Comparison of ENCODE assay signal across 21 cellular contexts in genomic region chr17:41870627-41871026, GRCh38. TPM values are rescaled to one million over a fixed set of nuclear protein-coding genes. Genes with fewer than 3 reads are reported as not detected.
DNase-seq lines count a peak whose midpoint lies in the region; ATAC-seq and TF ChIP-seq lines count a peak whose summit lies in the region.
"Had no signal": no experiment of that assay in that cellular context is flagged by ENCODE, and none has a peak within 500 bp of the region (broad histone marks: within the 10 kb centered on the region; RNA-seq: fewer than 3 reads in every experiment).

No MANE protein-coding gene starts in this region.

- H3K27me3 ChIP-seq in body of pancreas, result no peaks in the 10 kb centered on the region
- H3K27me3 ChIP-seq: adrenal gland, dorsolateral prefrontal cortex had no signal

- POLR2A ChIA-PET in activated CD8-positive, alpha-beta T cell treated with anti-CD3 and anti-CD28 coated beads for 36 hours (lab: Charles Lee), result interaction anchor here (0.5 to 0.6 kb wide), 2 partner anchors 15 to 44 kb away, joined by 3 read pairs; no protein-coding TSS in a partner anchor
- POLR2A ChIA-PET in activated CD8-positive, alpha-beta T cell treated with anti-CD3 and anti-CD28 coated beads, Interleukin-2, amount 10 ng/mL, durations not matched to agents 7 days and 5 days (lab: Charles Lee), result interaction anchor here (0.6 to 0.8 kb wide), 2 partner anchors 20 to 96 kb away, joined by 3 to 4 read pairs; partner anchors contain the start of gene CNP

- peaks cover 55% of the 10 kb centered on the region for H3K36me3 Mint-ChIP-seq in activated CD8-positive, alpha-beta T cell treated with anti-CD3 and anti-CD28 coated beads for 36 hours (ENCODE audit: low read depth)
- peaks cover 60% of the 10 kb centered on the region for H3K36me3 Mint-ChIP-seq in activated CD8-positive, alpha-beta T cell treated with anti-CD3 and anti-CD28 coated beads, Interleukin-2, amount 10 ng/mL, durations not matched to agents 7 days and 5 days (ENCODE audit: low read depth)

- no peaks in the 10 kb centered on the region for H3K27me3 Mint-ChIP-seq in activated CD8-positive, alpha-beta T cell treated with anti-CD3 and anti-CD28 coated beads for 36 hours
- H3K27me3 Mint-ChIP-seq in activated CD8-positive, alpha-beta T cell treated with anti-CD3 and anti-CD28 coated beads, Interleukin-2, amount 10 ng/mL, durations not matched to agents 7 days and 5 days (ENCODE audit: low read depth), result no peaks in the 10 kb centered on the region
- H3K27me3 Mint-ChIP-seq: natural killer cell treated with Interleukin-12 subunit alpha and Interleukin-12 subunit beta and Interleukin-15 and Interleukin-18, amount 100 ng/mL, for 72 hours; T-cell had no signal

- no peak overlapping the region for H3K4me3 Mint-ChIP-seq in activated CD8-positive, alpha-beta T cell treated with anti-CD3 and anti-CD28 coated beads for 36 hours
- no peak overlapping the region for H3K4me3 Mint-ChIP-seq in activated CD8-positive, alpha-beta T cell treated with anti-CD3 and anti-CD28 coated beads, Interleukin-2, amount 10 ng/mL, durations not matched to agents 7 days and 5 days
- H3K4me3 Mint-ChIP-seq: activated T-cell treated with anti-CD3 and anti-CD28 coated beads, Interleukin-2, amount 50 U/mL, for 4 hours; natural killer cell treated with Interleukin-12 subunit alpha and Interleukin-12 subunit beta and Interleukin-15 and Interleukin-18, amount 100 ng/mL, for 72 hours; T-cell had no signal

- TF ChIP-seq CTCF in activated CD8-positive, alpha-beta T cell treated with anti-CD3 and anti-CD28 coated beads for 36 hours (IDR thresholded peaks at IDR 0.05), result no peak
- TF ChIP-seq CTCF in LNCaP clone FGC (IDR thresholded peaks at IDR 0.05; ENCODE audit: control insufficient read depth, extremely low read depth, insufficient read depth) (no peak), body of pancreas (IDR thresholded peaks at IDR 0.05) (no peak)

- peaks cover 24 to 27% of the 10 kb centered on the region in 2 donors for H3K36me3 ChIP-seq in body of pancreas (replicated peaks in 1 of 2; ENCODE audit: insufficient read depth in 1 of 2, low read depth in 2 of 2)

- H3K27ac Mint-ChIP-seq in activated CD8-positive, alpha-beta T cell treated with anti-CD3 and anti-CD28 coated beads for 36 hours, result peak overlapping the region; percentile 89
- H3K27ac Mint-ChIP-seq in activated CD8-positive, alpha-beta T cell treated with anti-CD3 and anti-CD28 coated beads, Interleukin-2, amount 10 ng/mL, durations not matched to agents 7 days and 5 days, result no peak overlapping the region
- H3K27ac Mint-ChIP-seq: natural killer cell treated with Interleukin-12 subunit alpha and Interleukin-12 subunit beta and Interleukin-15 and Interleukin-18, amount 100 ng/mL, for 72 hours had no signal

- peak; percentile 21 for ATAC-seq in activated CD8-positive, alpha-beta T cell treated with anti-CD3 and anti-CD28 coated beads for 36 hours
- no peak for ATAC-seq in activated CD8-positive, alpha-beta T cell treated with anti-CD3 and anti-CD28 coated beads, Interleukin-2, amount 10 ng/mL, durations not matched to agents 7 days and 5 days
- peak; percentile 8 for ATAC-seq in body of pancreas
- ATAC-seq: activated T-cell treated with anti-CD3 and anti-CD28 coated beads, Interleukin-2, amount 50 U/mL, for 4 hours; natural killer cell treated with Interleukin-12 subunit alpha and Interleukin-12 subunit beta and Interleukin-15 and Interleukin-18, amount 100 ng/mL, for 72 hours; Right ventricle myocardium inferior; T-cell had no signal

- no peak overlapping the region for H3K4me3 ChIP-seq in LNCaP clone FGC (ENCODE audit: low read depth, low read length)
- no peak overlapping the region for H3K4me3 ChIP-seq in body of pancreas
- H3K4me3 ChIP-seq: adrenal gland, dorsolateral prefrontal cortex, skin epidermis had no signal

- H3K4me1 Mint-ChIP-seq in activated CD8-positive, alpha-beta T cell treated with anti-CD3 and anti-CD28 coated beads for 36 hours (ENCODE audit: low read depth), result peaks cover 28% of the 10 kb centered on the region
- H3K4me1 Mint-ChIP-seq in activated CD8-positive, alpha-beta T cell treated with anti-CD3 and anti-CD28 coated beads, Interleukin-2, amount 10 ng/mL, durations not matched to agents 7 days and 5 days (ENCODE audit: low read depth), result peaks cover 8% of the 10 kb centered on the region

- no peaks in the 10 kb centered on the region for H3K9me3 Mint-ChIP-seq in activated CD8-positive, alpha-beta T cell treated with anti-CD3 and anti-CD28 coated beads for 36 hours
- H3K9me3 Mint-ChIP-seq in activated CD8-positive, alpha-beta T cell treated with anti-CD3 and anti-CD28 coated beads, Interleukin-2, amount 10 ng/mL, durations not matched to agents 7 days and 5 days (ENCODE audit: insufficient read depth), result no peaks in the 10 kb centered on the region
- H3K9me3 Mint-ChIP-seq: activated T-cell treated with anti-CD3 and anti-CD28 coated beads, Interleukin-2, amount 50 U/mL, for 4 hours; natural killer cell treated with Interleukin-12 subunit alpha and Interleukin-12 subunit beta and Interleukin-15 and Interleukin-18, amount 100 ng/mL, for 72 hours; T-cell had no signal

- intact Hi-C loops in activated CD8-positive, alpha-beta T cell treated with anti-CD3 and anti-CD28 coated beads for 36 hours (cut with micrococcal nuclease), result no loop called here
- intact Hi-C loops in body of pancreas (cut with DNase I), result no loop called here
- intact Hi-C loops in posterior vena cava (cut with DNase I), result no loop called here

- peaks cover 1% of the 10 kb centered on the region for H3K4me1 ChIP-seq in body of pancreas
- H3K4me1 ChIP-seq: adrenal gland had no signal

- WGBS in body of pancreas, 2 donors, result 70 to 71% methylated on average over 7 of the region's 7 CpGs

- DNase-seq in activated CD8-positive, alpha-beta T cell treated with anti-CD3 and anti-CD28 coated beads for 36 hours, result no peak
- DNase-seq in activated CD8-positive, alpha-beta T cell treated with anti-CD3 and anti-CD28 coated beads, Interleukin-2, amount 10 ng/mL, durations not matched to agents 7 days and 5 days, result no peak
- DNase-seq in LNCaP clone FGC (ENCODE audit: low read depth) (peak; percentile 65), body of pancreas (no peak), posterior vena cava (ENCODE audit: low spot score) (peak; percentile 29), activated gamma-delta T cell treated with Interleukin-2 at 50 U/mL for 16 hours (no peak), HuH-7.5 (ENCODE audit: low spot score) (no peak), DMS153 (lab: John Stamatoyannopoulos, UW) (no peak)
- DNase-seq: activated CD4-positive, alpha-beta T cell treated with anti-CD3 and anti-CD28 coated beads, Interleukin-2, amount 50 U/mL, for 4 hours; activated T-cell treated with anti-CD3 and anti-CD28 coated beads, Interleukin-2, amount 50 U/mL, for 4 hours; adrenal gland; NCI-H1048; NCI-H2081 treated with DMSO at 0.1 percent for 48 hours; NCI-H524 treated with DMSO at 0.1 percent for 48 hours; stimulated activated CD4-positive, alpha-beta T cell treated with anti-CD3 and anti-CD28 coated beads, Interleukin-2, amount 100 ng/mL, for 48 hours; T-cell had no signal

- H3K27ac ChIP-seq in body of pancreas, result no peak overlapping the region
- H3K27ac ChIP-seq: adrenal gland, skin epidermis had no signal

- no peaks in the 10 kb centered on the region for H3K9me3 ChIP-seq in body of pancreas
- H3K9me3 ChIP-seq: adrenal gland had no signal

- no peak for TF ChIP-seq POLR2A in body of pancreas (IDR thresholded peaks at IDR 0.05)

- CTCF ChIA-PET in activated CD8-positive, alpha-beta T cell treated with anti-CD3 and anti-CD28 coated beads for 36 hours (lab: Charles Lee), result no interaction called here
- CTCF ChIA-PET in activated CD8-positive, alpha-beta T cell treated with anti-CD3 and anti-CD28 coated beads, Interleukin-2, amount 10 ng/mL, durations not matched to agents 7 days and 5 days (lab: Charles Lee), result interaction anchor here (0.9 kb wide), 1 partner anchor 133 kb away, joined by 3 read pairs; no protein-coding TSS in a partner anchor

RNA-seq across cellular contexts. Expression of gene KLHL11, which starts 5.4 kb away (rescaled TPM):
- 10 to 100 TPM; 19.2 to 19.6 TPM for total RNA-seq in activated CD8-positive, alpha-beta T cell treated with anti-CD3 and anti-CD28 coated beads for 36 hours
- total RNA-seq in activated CD8-positive, alpha-beta T cell treated with anti-CD3 and anti-CD28 coated beads, Interleukin-2, amount 10 ng/mL, durations not matched to agents 7 days and 5 days, result 10 to 100 TPM; 12.3 to 13.2 TPM
- 10 to 100 TPM; 15.2 to 16.3 TPM for total RNA-seq in body of pancreas
- 10 to 100 TPM; 10.9 to 12.1 TPM for total RNA-seq in posterior vena cava

RNA-seq across cellular contexts. Expression of gene KLHL10, which starts 33.0 kb away (rescaled TPM):
- total RNA-seq in activated CD8-positive, alpha-beta T cell treated with anti-CD3 and anti-CD28 coated beads for 36 hours, result under 1 TPM in 1 of 2 experiments, not detected in 1; 0.36 TPM
- total RNA-seq in activated CD8-positive, alpha-beta T cell treated with anti-CD3 and anti-CD28 coated beads, Interleukin-2, amount 10 ng/mL, durations not matched to agents 7 days and 5 days, result not detected
- total RNA-seq in body of pancreas (not detected), posterior vena cava (under 1 TPM; 0.32 to 0.43 TPM)
- total RNA-seq: activated T-cell treated with anti-CD3 and anti-CD28 coated beads, Interleukin-2, amount 50 U/mL, for 4 hours; cardiac septum; natural killer cell treated with Interleukin-12 subunit alpha and Interleukin-12 subunit beta and Interleukin-15 and Interleukin-18, amount 100 ng/mL, for 72 hours; Right ventricle myocardium inferior; T-cell had no signal

RNA-seq across cellular contexts. Expression of gene NT5C3B, which starts 34.6 kb away (rescaled TPM):
- total RNA-seq in activated CD8-positive, alpha-beta T cell treated with anti-CD3 and anti-CD28 coated beads for 36 hours, result 10 to 100 TPM; 30.5 to 32.3 TPM
- 10 to 100 TPM; 15.7 to 17.8 TPM for total RNA-seq in activated CD8-positive, alpha-beta T cell treated with anti-CD3 and anti-CD28 coated beads, Interleukin-2, amount 10 ng/mL, durations not matched to agents 7 days and 5 days
- total RNA-seq in body of pancreas (10 to 100 TPM; 43.1 to 46.5 TPM), posterior vena cava (10 to 100 TPM; 49.1 to 61.8 TPM)

RNA-seq across cellular contexts. Expression of gene ACLY, which starts 48.1 kb away (rescaled TPM):
- total RNA-seq in activated CD8-positive, alpha-beta T cell treated with anti-CD3 and anti-CD28 coated beads for 36 hours, result 100 to 1,000 TPM; 185 to 186 TPM
- 100 to 1,000 TPM; 177 to 185 TPM for total RNA-seq in activated CD8-positive, alpha-beta T cell treated with anti-CD3 and anti-CD28 coated beads, Interleukin-2, amount 10 ng/mL, durations not matched to agents 7 days and 5 days
- total RNA-seq in body of pancreas, result 10 to 100 TPM; 39.2 to 59.0 TPM
- 100 to 1,000 TPM in 1 of 2 donors, 10 to 100 TPM in 1; 97.5 to 101 TPM for total RNA-seq in posterior vena cava

RNA-seq across cellular contexts. Expression of gene FKBP10, which starts 57.8 kb away (rescaled TPM):
- 1 to 10 TPM in 1 of 2 experiments, under 1 TPM in 1; 0.74 to 1.2 TPM for total RNA-seq in activated CD8-positive, alpha-beta T cell treated with anti-CD3 and anti-CD28 coated beads for 36 hours
- total RNA-seq in activated CD8-positive, alpha-beta T cell treated with anti-CD3 and anti-CD28 coated beads, Interleukin-2, amount 10 ng/mL, durations not matched to agents 7 days and 5 days, result not detected
- total RNA-seq in body of pancreas (10 to 100 TPM; 22.3 to 33.6 TPM), posterior vena cava (100 to 1,000 TPM in 1 of 2 donors, 10 to 100 TPM in 1; 91.3 to 134 TPM)

Comparison
In these comparisons a context has a peak if more than half of its experiments do, and no peak if none do; other contexts are left out.
1. DNase-seq: peak in LNCaP clone FGC (single experiment) and posterior vena cava (single experiment); none in activated CD8-positive, alpha-beta T cell treated with anti-CD3 and anti-CD28 coated beads for 36 hours (single experiment), activated CD8-positive, alpha-beta T cell treated with anti-CD3 and anti-CD28 coated beads, Interleukin-2, amount 10 ng/mL, durations not matched to agents 7 days and 5 days (single experiment), body of pancreas (0 of 4), activated gamma-delta T cell treated with Interleukin-2 at 50 U/mL for 16 hours (single experiment), HuH-7.5 (single experiment) and DMS153 (single experiment).